Comparison of ENCODE assay signal across 1 cellular context in genomic region chr17:42268236-42268635, GRCh38.
TF ChIP-seq lines count a peak whose summit lies in the region.

No MANE protein-coding gene starts in this region.

TF ChIP-seq in K562, 482 proteins besides CTCF, POLR2A, EP300 and RAD21 (continues in another document):
- TF ChIP-seq GABPA (tag; conservative IDR thresholded peaks at IDR 0.05; ENCODE audit: low read depth) (no peak), DLX4 (CRISPR knock-in tag; IDR thresholded peaks at IDR 0.05) (no peak), PTBP1 (IDR thresholded peaks at IDR 0.05; ENCODE audit: low read depth, low read length) (no peak), FOXK1 (CRISPR knock-in tag; IDR thresholded peaks at IDR 0.05; ENCODE audit: borderline replicate concordance) (no peak), NCOA6 (IDR thresholded peaks at IDR 0.05) (no peak), ZFPM2 (CRISPR knock-in tag; IDR thresholded peaks at IDR 0.05) (no peak), HDGF (IDR thresholded peaks at IDR 0.05) (no peak), MCM3 (IDR thresholded peaks at IDR 0.05) (no peak), POLR3A (IDR thresholded peaks at IDR 0.05; ENCODE audit: borderline replicate concordance, extremely low read depth, insufficient read depth, insufficient read length) (no peak), ZNF586 (CRISPR knock-in tag; conservative IDR thresholded peaks at IDR 0.05) (no peak), SAFB (IDR thresholded peaks at IDR 0.05; ENCODE audit: borderline replicate concordance, low read depth, low read length) (no peak), BHLHE40 (IDR thresholded peaks at IDR 0.05; ENCODE audit: low read length) (no peak), HIVEP1 (CRISPR knock-in tag; IDR thresholded peaks at IDR 0.05) (no peak), POLR2AphosphoS2 (IDR thresholded peaks at IDR 0.05; ENCODE audit: low read length) (0 out of 2 replicates have a peak, but pooled peaks have one; percentile 38), ZNF165 (CRISPR knock-in tag; IDR thresholded peaks at IDR 0.05; ENCODE audit: borderline replicate concordance) (no peak), POLR2H (tag; IDR thresholded peaks at IDR 0.05; ENCODE audit: low read depth) (0 out of 2 replicates have a peak, but pooled peaks have one; percentile 18), CGGBP1 (CRISPR knock-in tag; IDR thresholded peaks at IDR 0.05) (no peak), ZNF146 (CRISPR knock-in tag; IDR thresholded peaks at IDR 0.05; ENCODE audit: unreplicated experiment) (no peak), HMGXB4 (CRISPR knock-in tag; IDR thresholded peaks at IDR 0.05) (no peak), HOXB6 (CRISPR knock-in tag; IDR thresholded peaks at IDR 0.05; ENCODE audit: borderline replicate concordance) (no peak), CBFA2T2 (conservative IDR thresholded peaks at IDR 0.05) (no peak), ATF6 (CRISPR knock-in tag; IDR thresholded peaks at IDR 0.05) (no peak), NRF1 (conservative IDR thresholded peaks at IDR 0.05 in 1 of 2, IDR thresholded peaks at IDR 0.05 in 1 of 2) (no peak), ZNF436 (CRISPR knock-in tag; IDR thresholded peaks at IDR 0.05) (no peak), FOXA1 (IDR thresholded peaks at IDR 0.05; ENCODE audit: borderline replicate concordance) (no peak), JUND (IDR thresholded peaks at IDR 0.05; ENCODE audit: borderline replicate concordance, low read depth, low read length) (no peak), JUND (tag; IDR thresholded peaks at IDR 0.05; ENCODE audit: borderline replicate concordance, low read depth, low read length) (no peak), RBM22 (IDR thresholded peaks at IDR 0.05; ENCODE audit: low read depth, low read length, poor library complexity, severe bottlenecking) (no peak), ZNF41 (CRISPR knock-in tag; conservative IDR thresholded peaks at IDR 0.05) (no peak), CEBPB (tag; IDR thresholded peaks at IDR 0.05) (peak; percentile 74), ZNF766 (CRISPR knock-in tag; conservative IDR thresholded peaks at IDR 0.05) (no peak), HNRNPL (IDR thresholded peaks at IDR 0.05; ENCODE audit: low read depth, low read length) (no peak), TCF7 (IDR thresholded peaks at IDR 0.05; ENCODE audit: borderline replicate concordance) (no peak)
- TF ChIP-seq, protein P1, sequence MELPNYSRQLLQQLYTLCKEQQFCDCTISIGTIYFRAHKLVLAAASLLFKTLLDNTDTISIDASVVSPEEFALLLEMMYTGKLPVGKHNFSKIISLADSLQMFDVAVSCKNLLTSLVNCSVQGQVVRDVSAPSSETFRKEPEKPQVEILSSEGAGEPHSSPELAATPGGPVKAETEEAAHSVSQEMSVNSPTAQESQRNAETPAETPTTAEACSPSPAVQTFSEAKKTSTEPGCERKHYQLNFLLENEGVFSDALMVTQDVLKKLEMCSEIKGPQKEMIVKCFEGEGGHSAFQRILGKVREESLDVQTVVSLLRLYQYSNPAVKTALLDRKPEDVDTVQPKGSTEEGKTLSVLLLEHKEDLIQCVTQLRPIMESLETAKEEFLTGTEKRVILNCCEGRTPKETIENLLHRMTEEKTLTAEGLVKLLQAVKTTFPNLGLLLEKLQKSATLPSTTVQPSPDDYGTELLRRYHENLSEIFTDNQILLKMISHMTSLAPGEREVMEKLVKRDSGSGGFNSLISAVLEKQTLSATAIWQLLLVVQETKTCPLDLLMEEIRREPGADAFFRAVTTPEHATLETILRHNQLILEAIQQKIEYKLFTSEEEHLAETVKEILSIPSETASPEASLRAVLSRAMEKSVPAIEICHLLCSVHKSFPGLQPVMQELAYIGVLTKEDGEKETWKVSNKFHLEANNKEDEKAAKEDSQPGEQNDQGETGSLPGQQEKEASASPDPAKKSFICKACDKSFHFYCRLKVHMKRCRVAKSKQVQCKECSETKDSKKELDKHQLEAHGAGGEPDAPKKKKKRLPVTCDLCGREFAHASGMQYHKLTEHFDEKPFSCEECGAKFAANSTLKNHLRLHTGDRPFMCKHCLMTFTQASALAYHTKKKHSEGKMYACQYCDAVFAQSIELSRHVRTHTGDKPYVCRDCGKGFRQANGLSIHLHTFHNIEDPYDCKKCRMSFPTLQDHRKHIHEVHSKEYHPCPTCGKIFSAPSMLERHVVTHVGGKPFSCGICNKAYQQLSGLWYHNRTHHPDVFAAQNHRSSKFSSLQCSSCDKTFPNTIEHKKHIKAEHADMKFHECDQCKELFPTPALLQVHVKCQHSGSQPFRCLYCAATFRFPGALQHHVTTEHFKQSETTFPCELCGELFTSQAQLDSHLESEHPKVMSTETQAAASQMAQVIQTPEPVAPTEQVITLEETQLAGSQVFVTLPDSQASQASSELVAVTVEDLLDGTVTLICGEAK (IDR thresholded peaks at IDR 0.05), result no peak
- TF ChIP-seq, protein P1 (CRISPR knock-in tag; IDR thresholded peaks at IDR 0.05), result no peak
- TF ChIP-seq, protein P2, sequence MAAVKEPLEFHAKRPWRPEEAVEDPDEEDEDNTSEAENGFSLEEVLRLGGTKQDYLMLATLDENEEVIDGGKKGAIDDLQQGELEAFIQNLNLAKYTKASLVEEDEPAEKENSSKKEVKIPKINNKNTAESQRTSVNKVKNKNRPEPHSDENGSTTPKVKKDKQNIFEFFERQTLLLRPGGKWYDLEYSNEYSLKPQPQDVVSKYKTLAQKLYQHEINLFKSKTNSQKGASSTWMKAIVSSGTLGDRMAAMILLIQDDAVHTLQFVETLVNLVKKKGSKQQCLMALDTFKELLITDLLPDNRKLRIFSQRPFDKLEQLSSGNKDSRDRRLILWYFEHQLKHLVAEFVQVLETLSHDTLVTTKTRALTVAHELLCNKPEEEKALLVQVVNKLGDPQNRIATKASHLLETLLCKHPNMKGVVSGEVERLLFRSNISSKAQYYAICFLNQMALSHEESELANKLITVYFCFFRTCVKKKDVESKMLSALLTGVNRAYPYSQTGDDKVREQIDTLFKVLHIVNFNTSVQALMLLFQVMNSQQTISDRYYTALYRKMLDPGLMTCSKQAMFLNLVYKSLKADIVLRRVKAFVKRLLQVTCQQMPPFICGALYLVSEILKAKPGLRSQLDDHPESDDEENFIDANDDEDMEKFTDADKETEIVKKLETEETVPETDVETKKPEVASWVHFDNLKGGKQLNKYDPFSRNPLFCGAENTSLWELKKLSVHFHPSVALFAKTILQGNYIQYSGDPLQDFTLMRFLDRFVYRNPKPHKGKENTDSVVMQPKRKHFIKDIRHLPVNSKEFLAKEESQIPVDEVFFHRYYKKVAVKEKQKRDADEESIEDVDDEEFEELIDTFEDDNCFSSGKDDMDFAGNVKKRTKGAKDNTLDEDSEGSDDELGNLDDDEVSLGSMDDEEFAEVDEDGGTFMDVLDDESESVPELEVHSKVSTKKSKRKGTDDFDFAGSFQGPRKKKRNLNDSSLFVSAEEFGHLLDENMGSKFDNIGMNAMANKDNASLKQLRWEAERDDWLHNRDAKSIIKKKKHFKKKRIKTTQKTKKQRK (IDR thresholded peaks at IDR 0.05; ENCODE audit: borderline replicate concordance, low read depth, low read length), result no peak
- TF ChIP-seq, protein P3, sequence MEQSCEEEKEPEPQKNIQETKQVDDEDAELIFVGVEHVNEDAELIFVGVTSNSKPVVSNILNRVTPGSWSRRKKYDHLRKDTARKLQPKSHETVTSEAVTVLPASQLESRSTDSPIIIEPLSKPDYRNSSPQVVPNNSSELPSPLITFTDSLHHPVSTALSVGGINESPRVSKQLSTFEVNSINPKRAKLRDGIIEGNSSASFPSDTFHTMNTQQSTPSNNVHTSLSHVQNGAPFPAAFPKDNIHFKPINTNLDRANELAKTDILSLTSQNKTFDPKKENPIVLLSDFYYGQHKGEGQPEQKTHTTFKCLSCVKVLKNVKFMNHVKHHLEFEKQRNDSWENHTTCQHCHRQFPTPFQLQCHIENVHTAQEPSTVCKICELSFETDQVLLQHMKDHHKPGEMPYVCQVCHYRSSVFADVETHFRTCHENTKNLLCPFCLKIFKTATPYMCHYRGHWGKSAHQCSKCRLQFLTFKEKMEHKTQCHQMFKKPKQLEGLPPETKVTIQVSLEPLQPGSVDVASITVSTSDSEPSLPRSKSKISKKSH (CRISPR knock-in tag; IDR thresholded peaks at IDR 0.05), result no peak
- TF ChIP-seq, protein P4, sequence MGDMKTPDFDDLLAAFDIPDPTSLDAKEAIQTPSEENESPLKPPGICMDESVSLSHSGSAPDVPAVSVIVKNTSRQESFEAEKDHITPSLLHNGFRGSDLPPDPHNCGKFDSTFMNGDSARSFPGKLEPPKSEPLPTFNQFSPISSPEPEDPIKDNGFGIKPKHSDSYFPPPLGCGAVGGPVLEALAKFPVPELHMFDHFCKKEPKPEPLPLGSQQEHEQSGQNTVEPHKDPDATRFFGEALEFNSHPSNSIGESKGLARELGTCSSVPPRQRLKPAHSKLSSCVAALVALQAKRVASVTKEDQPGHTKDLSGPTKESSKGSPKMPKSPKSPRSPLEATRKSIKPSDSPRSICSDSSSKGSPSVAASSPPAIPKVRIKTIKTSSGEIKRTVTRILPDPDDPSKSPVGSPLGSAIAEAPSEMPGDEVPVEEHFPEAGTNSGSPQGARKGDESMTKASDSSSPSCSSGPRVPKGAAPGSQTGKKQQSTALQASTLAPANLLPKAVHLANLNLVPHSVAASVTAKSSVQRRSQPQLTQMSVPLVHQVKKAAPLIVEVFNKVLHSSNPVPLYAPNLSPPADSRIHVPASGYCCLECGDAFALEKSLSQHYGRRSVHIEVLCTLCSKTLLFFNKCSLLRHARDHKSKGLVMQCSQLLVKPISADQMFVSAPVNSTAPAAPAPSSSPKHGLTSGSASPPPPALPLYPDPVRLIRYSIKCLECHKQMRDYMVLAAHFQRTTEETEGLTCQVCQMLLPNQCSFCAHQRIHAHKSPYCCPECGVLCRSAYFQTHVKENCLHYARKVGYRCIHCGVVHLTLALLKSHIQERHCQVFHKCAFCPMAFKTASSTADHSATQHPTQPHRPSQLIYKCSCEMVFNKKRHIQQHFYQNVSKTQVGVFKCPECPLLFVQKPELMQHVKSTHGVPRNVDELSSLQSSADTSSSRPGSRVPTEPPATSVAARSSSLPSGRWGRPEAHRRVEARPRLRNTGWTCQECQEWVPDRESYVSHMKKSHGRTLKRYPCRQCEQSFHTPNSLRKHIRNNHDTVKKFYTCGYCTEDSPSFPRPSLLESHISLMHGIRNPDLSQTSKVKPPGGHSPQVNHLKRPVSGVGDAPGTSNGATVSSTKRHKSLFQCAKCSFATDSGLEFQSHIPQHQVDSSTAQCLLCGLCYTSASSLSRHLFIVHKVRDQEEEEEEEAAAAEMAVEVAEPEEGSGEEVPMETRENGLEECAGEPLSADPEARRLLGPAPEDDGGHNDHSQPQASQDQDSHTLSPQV (IDR thresholded peaks at IDR 0.05), result 0 out of 2 replicates have a peak, but pooled peaks have one; percentile 50
